ENCODE assay signal across 14 cellular contexts in genomic region chr14:75993567-75994041, GRCh38. TPM values are rescaled to one million over a fixed set of nuclear protein-coding genes. Genes with fewer than 3 reads are reported as not detected.
DNase-seq lines count a peak whose midpoint lies in the region; ATAC-seq and TF ChIP-seq lines count a peak whose summit lies in the region.
"Had no signal": no experiment of that assay in that cellular context is flagged by ENCODE, and none has a peak within 500 bp of the region (broad histone marks: within the 10 kb centered on the region; RNA-seq: fewer than 3 reads in every experiment).

No MANE protein-coding gene starts in this region.

- no peak for DNase-seq in GM12864 (ENCODE audit: low read depth)
- DNase-seq in left colon, result no peak
- no peak for DNase-seq in stimulated activated naive CD4-positive, alpha-beta T cell (lab: John Stamatoyannopoulos, UW)
- DNase-seq in posterior cingulate gyrus, result no peak
- no peak for DNase-seq in activated CD4-positive, alpha-beta T cell treated with anti-CD3 and anti-CD28 coated beads for 1 hour
- DNase-seq: amniotic stem cell; CD4-positive, CD25-positive, alpha-beta regulatory T cell; H7; NCI-H1436; stimulated activated CD4-positive, alpha-beta T cell treated with anti-CD3 and anti-CD28 coated beads, Interleukin-15, amount 100 ng/mL, for 24 hours; stimulated activated naive CD4-positive, alpha-beta T cell treated with Interleukin-2 at 50 U/mL for 16 hours had no signal

- peak; percentile 74 for ATAC-seq in GM21423 (IDR thresholded peaks at IDR 0.05; ENCODE audit: unreplicated experiment)
- ATAC-seq in HG03520 (IDR thresholded peaks at IDR 0.05; ENCODE audit: unreplicated experiment), result peak; percentile 50
- peak; percentile 90 for ATAC-seq in left colon
- ATAC-seq in HG03565 (IDR thresholded peaks at IDR 0.05; ENCODE audit: unreplicated experiment), result no peak

- peak; percentile 3 for TF ChIP-seq CTCF in GM12864 (IDR thresholded peaks at IDR 0.05; ENCODE audit: low read depth, low read length, missing control alignments)

- H3K4me3 ChIP-seq in GM12864 (ENCODE audit: low read depth, low read length), result no peak overlapping the region

- intact Hi-C loops in left colon (cut with DNase I, micrococcal nuclease) (no loop called here), posterior cingulate gyrus (cut with DNase I) (no loop called here)

RNA-seq across cellular contexts. Expression of gene IFT43, which starts 8.0 kb away (rescaled TPM):
- total RNA-seq in left colon, result 10 to 100 TPM; 25.9 to 27.3 TPM

RNA-seq across cellular contexts. Expression of gene TGFB3, which starts 11.8 kb away (rescaled TPM):
- total RNA-seq in left colon, result 1 to 10 TPM; 4.5 to 5.9 TPM
